Comparison of ENCODE assay signal across 8 cellular contexts in genomic region chr5:114789773-114790402, GRCh38.
DNase-seq lines count a peak whose midpoint lies in the region; ATAC-seq and TF ChIP-seq lines count a peak whose summit lies in the region.

No MANE protein-coding gene starts in this region.

- intact Hi-C loops in Right ventricle myocardium superior (cut with DNase I): loop anchor here (10.0 kb wide), 1 partner anchor 1175 kb away; no protein-coding TSS in a partner anchor

- no peak for TF ChIP-seq POLR2A in erythroblast (IDR thresholded peaks at IDR 0.05; ENCODE audit: low read length)

- ATAC-seq in HG02798 (IDR thresholded peaks at IDR 0.05; ENCODE audit: poor library complexity, unreplicated experiment) (peak; percentile 72), Right ventricle myocardium superior (ENCODE audit: poor library complexity) (no peak)

- DNase-seq in NCI-H2171 treated with DMSO at 0.1 percent for 48 hours (lab: John Stamatoyannopoulos, UW) (peak; percentile 8), NCI-H2171 (lab: John Stamatoyannopoulos, UW) (no peak), NCI-H69 (lab: John Stamatoyannopoulos, UW) (peak; percentile 57), erythroblast (lab: John Stamatoyannopoulos, UW) (peak; percentile 5 to 22), superior temporal gyrus (ENCODE audit: extremely low spot score) (peak; percentile 70), NCI-H226 (no peak), Right ventricle myocardium superior (no peak)

Comparison
In these comparisons a context has a peak if more than half of its experiments do, and no peak if none do; other contexts are left out.
1. DNase-seq: peak in NCI-H2171 treated with DMSO at 0.1 percent for 48 hours (single experiment), NCI-H69 (single experiment), erythroblast (2 of 2) and superior temporal gyrus (single experiment); none in NCI-H2171 (single experiment), NCI-H226 (single experiment) and Right ventricle myocardium superior (single experiment).